Comparison of ENCODE assay signal across 29 cellular contexts in the genomic region with DNA sequence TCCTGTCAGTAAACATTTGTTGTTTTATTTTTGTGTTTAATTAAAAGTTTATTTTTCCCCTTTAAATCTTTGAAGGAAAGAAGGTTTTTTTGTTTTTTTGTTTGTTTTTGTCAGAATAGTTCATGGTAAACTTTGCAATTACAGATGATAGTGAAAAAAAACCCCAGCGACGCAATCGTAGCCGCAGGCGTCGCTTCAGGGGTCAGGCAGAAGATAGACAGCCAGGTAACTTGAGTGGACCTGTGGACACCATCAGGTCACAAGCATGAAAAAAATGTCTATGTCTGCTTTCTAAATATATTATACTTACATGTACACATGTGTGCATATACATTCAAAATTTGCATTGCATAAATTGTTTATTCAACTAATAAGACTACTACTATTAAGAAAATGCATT.
"Had no signal": no experiment of that assay in that cellular context is flagged by ENCODE, and none has a peak within 500 bp of the region (broad histone marks: within the 10 kb centered on the region; RNA-seq: fewer than 3 reads in every experiment).

No MANE protein-coding gene starts in this region.

- H2AFZ ChIP-seq: neural progenitor cell, parathyroid adenoma had no signal

- H3K27ac ChIP-seq: neural progenitor cell, ovary, parathyroid adenoma, psoas muscle, right lobe of liver, sigmoid colon, suprapubic skin, testis, tibial artery, transverse colon, upper lobe of left lung, vagina had no signal

- H3K4me1 Mint-ChIP-seq: natural killer cell; nephron; neural progenitor cell; stimulated activated effector memory CD8-positive, alpha-beta T cell treated with anti-CD3 and anti-CD28 coated beads, Interleukin-12 subunit alpha, Interleukin-12 subunit beta, amount 100 ng/mL, for 72 hours; stimulated activated naive CD8-positive, alpha-beta T cell treated with anti-CD3 and anti-CD28 coated beads, Interleukin-15, amount 100 ng/mL, for 72 hours had no signal

- H3K9me3 Mint-ChIP-seq: natural killer cell; nephron; neural progenitor cell; stimulated activated effector memory CD8-positive, alpha-beta T cell treated with anti-CD3 and anti-CD28 coated beads, Interleukin-12 subunit alpha, Interleukin-12 subunit beta, amount 100 ng/mL, for 72 hours; stimulated activated naive B cell treated with anti-CD40 and anti-IgM and Interleukin-4, amounts not matched to agents 10 μg/mL and 1 μg/mL and 100 μg/mL, for 72 hours; stimulated activated naive CD8-positive, alpha-beta T cell treated with anti-CD3 and anti-CD28 coated beads, Interleukin-15, amount 100 ng/mL, for 72 hours had no signal

- H3K4me3 Mint-ChIP-seq: natural killer cell; nephron; neural progenitor cell; stimulated activated effector memory CD8-positive, alpha-beta T cell treated with anti-CD3 and anti-CD28 coated beads, Interleukin-12 subunit alpha, Interleukin-12 subunit beta, amount 100 ng/mL, for 72 hours; stimulated activated naive B cell treated with anti-CD40 and anti-IgM and Interleukin-4, amounts not matched to agents 10 μg/mL and 1 μg/mL and 100 μg/mL, for 72 hours; stimulated activated naive CD8-positive, alpha-beta T cell treated with anti-CD3 and anti-CD28 coated beads, Interleukin-15, amount 100 ng/mL, for 72 hours had no signal

- H3K9ac ChIP-seq: neural progenitor cell, parathyroid adenoma had no signal

- H3K4me1 ChIP-seq: neural progenitor cell, parathyroid adenoma, psoas muscle, right lobe of liver, sigmoid colon, suprapubic skin, testis, tibial artery, transverse colon, upper lobe of left lung, vagina had no signal

- H3K4me2 ChIP-seq: neural progenitor cell had no signal

- H3K9me3 ChIP-seq: ovary, psoas muscle, right lobe of liver, sigmoid colon, suprapubic skin, testis, tibial artery, transverse colon, upper lobe of left lung, vagina had no signal

- H3K27ac Mint-ChIP-seq: natural killer cell; nephron; neural progenitor cell; progenitor cell of endocrine pancreas; stimulated activated effector memory CD8-positive, alpha-beta T cell treated with anti-CD3 and anti-CD28 coated beads, Interleukin-12 subunit alpha, Interleukin-12 subunit beta, amount 100 ng/mL, for 72 hours; stimulated activated naive B cell treated with anti-CD40 and anti-IgM and Interleukin-4, amounts not matched to agents 10 μg/mL and 1 μg/mL and 100 μg/mL, for 72 hours; stimulated activated naive CD8-positive, alpha-beta T cell treated with anti-CD3 and anti-CD28 coated beads, Interleukin-15, amount 100 ng/mL, for 72 hours had no signal

- FAIRE-seq: small intestine, urothelium cell line had no signal

- H3K4me3 ChIP-seq: neural progenitor cell, ovary, psoas muscle, right lobe of liver, sigmoid colon, suprapubic skin, testis, tibial artery, transverse colon, upper lobe of left lung, vagina had no signal

- DNase-seq: natural killer cell; occipital lobe; ovary; posterior cingulate gyrus; psoas muscle; right cardiac atrium; right lobe of liver; sigmoid colon; small intestine; stimulated activated CD4-positive, alpha-beta T cell treated with anti-CD3 and anti-CD28 coated beads, Interleukin-15, amount 100 ng/mL, for 24 hours; stimulated activated CD4-positive, alpha-beta T cell treated with anti-CD3 and anti-CD28 coated beads, Interleukin-2, amount 100 ng/mL, for 24 hours; stimulated activated CD4-positive, alpha-beta T cell treated with anti-CD3 and anti-CD28 coated beads, Interleukin-2, amount 100 ng/mL, for 48 hours; stimulated activated CD4-positive, alpha-beta T cell treated with anti-CD3 and anti-CD28 coated beads, Interleukin-4, amount 100 ng/mL, for 24 hours; stimulated activated naive B cell treated with anti-CD40 and anti-IgM and Interleukin-4, amounts not matched to agents 10 μg/mL and 1 μg/mL and 100 μg/mL, for 72 hours; stimulated activated naive CD8-positive, alpha-beta T cell treated with anti-CD3 and anti-CD28 coated beads, Interleukin-15, amount 100 ng/mL, for 72 hours; stimulated activated naive CD8-positive, alpha-beta T cell treated with anti-CD3 and anti-CD28 coated beads, Interleukin-15, Interleukin-2, amounts not matched to agents 100 U/mL and 50 U/mL, for 24 hours; substantia nigra; testis; tibial artery; transverse colon; upper lobe of left lung had no signal

- H3K27me3 ChIP-seq: neural progenitor cell, ovary, right lobe of liver, sigmoid colon, suprapubic skin, testis, tibial artery, transverse colon, upper lobe of left lung, vagina had no signal

- H3K27me3 Mint-ChIP-seq: progenitor cell of endocrine pancreas; stimulated activated naive B cell treated with anti-CD40 and anti-IgM and Interleukin-4, amounts not matched to agents 10 μg/mL and 1 μg/mL and 100 μg/mL, for 72 hours; stimulated activated naive CD8-positive, alpha-beta T cell treated with anti-CD3 and anti-CD28 coated beads, Interleukin-15, amount 100 ng/mL, for 72 hours had no signal

- ATAC-seq: natural killer cell; psoas muscle; right cardiac atrium; right lobe of liver; stimulated activated effector memory CD8-positive, alpha-beta T cell treated with anti-CD3 and anti-CD28 coated beads, Interleukin-12 subunit alpha, Interleukin-12 subunit beta, amount 100 ng/mL, for 72 hours; stimulated activated naive B cell treated with anti-CD40 and anti-IgM and Interleukin-4, amounts not matched to agents 10 μg/mL and 1 μg/mL and 100 μg/mL, for 72 hours; stimulated activated naive CD8-positive, alpha-beta T cell treated with anti-CD3 and anti-CD28 coated beads, Interleukin-15, amount 100 ng/mL, for 72 hours; stimulated activated naive CD8-positive, alpha-beta T cell treated with anti-CD3 and anti-CD28 coated beads, Interleukin-15, Interleukin-2, amounts not matched to agents 100 U/mL and 50 U/mL, for 24 hours had no signal

- H3K36me3 ChIP-seq: ovary had no signal
